ENCODE assay signal across 1 cellular context in genomic region chr4:73732759-73733431, GRCh38.
TF ChIP-seq lines count a peak whose summit lies in the region.

No MANE protein-coding gene starts in this region.

TF ChIP-seq in GM23338, 12 proteins besides CTCF, POLR2A, EP300 and RAD21:
- TF ChIP-seq ZNF462 (CRISPR knock-in tag; IDR thresholded peaks at IDR 0.05) (no peak), POLR2AphosphoS5 (IDR thresholded peaks at IDR 0.05; ENCODE audit: low read depth) (no peak), REST (IDR thresholded peaks at IDR 0.05; ENCODE audit: unreplicated experiment) (no peak), STAT1 (IDR thresholded peaks at IDR 0.05; ENCODE audit: unreplicated experiment) (no peak), EZH2phosphoT487 (IDR thresholded peaks at IDR 0.05; ENCODE audit: unreplicated experiment) (no peak), JUNB (IDR thresholded peaks at IDR 0.05; ENCODE audit: unreplicated experiment) (no peak), EZH2 (IDR thresholded peaks at IDR 0.05; ENCODE audit: low read depth, unreplicated experiment) (no peak), ETS1 (IDR thresholded peaks at IDR 0.05) (no peak), NANOG (IDR thresholded peaks at IDR 0.05; ENCODE audit: borderline replicate concordance) (no peak), CREB1 (CRISPR knock-in tag; IDR thresholded peaks at IDR 0.05; ENCODE audit: low read depth) (no peak), ZNF331 (CRISPR knock-in tag; IDR thresholded peaks at IDR 0.05; ENCODE audit: low read depth) (no peak), ZNF114 (CRISPR knock-in tag; IDR thresholded peaks at IDR 0.05) (no peak)
